In genomic region chr5:38535281-38535750, GRCh38 we compare ENCODE assay signal across 1 cellular context.
TF ChIP-seq lines count a peak whose summit lies in the region.

No MANE protein-coding gene starts in this region.

TF ChIP-seq in HEK293, 187 proteins besides CTCF, POLR2A, EP300 and RAD21 (continued from another document):
- TF ChIP-seq ZNF513 (tag by site-specific recombination; IDR thresholded peaks at IDR 0.05) (no peak), PBX3 (CRISPR knock-in tag; IDR thresholded peaks at IDR 0.05) (no peak), ZNF660 (tag by site-specific recombination; IDR thresholded peaks at IDR 0.05) (no peak), ZNF26 (tag by site-specific recombination; IDR thresholded peaks at IDR 0.05) (0 out of 2 replicates have a peak, but pooled peaks have one; percentile 11), ZNF585B (tag by site-specific recombination; IDR thresholded peaks at IDR 0.05) (no peak), SCRT2 (tag by site-specific recombination; IDR thresholded peaks at IDR 0.05) (peak; percentile 90), GLIS1 (tag by site-specific recombination; IDR thresholded peaks at IDR 0.05) (peak; percentile 14; the same call in 1 of the 2 replicates), PRDM2 (tag by site-specific recombination; IDR thresholded peaks at IDR 0.05; ENCODE audit: borderline replicate concordance) (no peak), ZNF140 (tag by site-specific recombination; IDR thresholded peaks at IDR 0.05) (no peak), ZNF610 (tag by site-specific recombination; IDR thresholded peaks at IDR 0.05; ENCODE audit: borderline replicate concordance) (no peak), ZNF785 (tag by site-specific recombination; IDR thresholded peaks at IDR 0.05) (no peak), ZNF280C (tag by site-specific recombination; IDR thresholded peaks at IDR 0.05) (no peak), ZNF114 (tag by site-specific recombination; IDR thresholded peaks at IDR 0.05) (no peak), ZNF169 (tag by site-specific recombination; IDR thresholded peaks at IDR 0.05) (no peak), ZNF280D (tag by site-specific recombination; IDR thresholded peaks at IDR 0.05) (no peak)
TF ChIP-seq in HEK293: peak in this region for 6.
